In the genomic region with DNA sequence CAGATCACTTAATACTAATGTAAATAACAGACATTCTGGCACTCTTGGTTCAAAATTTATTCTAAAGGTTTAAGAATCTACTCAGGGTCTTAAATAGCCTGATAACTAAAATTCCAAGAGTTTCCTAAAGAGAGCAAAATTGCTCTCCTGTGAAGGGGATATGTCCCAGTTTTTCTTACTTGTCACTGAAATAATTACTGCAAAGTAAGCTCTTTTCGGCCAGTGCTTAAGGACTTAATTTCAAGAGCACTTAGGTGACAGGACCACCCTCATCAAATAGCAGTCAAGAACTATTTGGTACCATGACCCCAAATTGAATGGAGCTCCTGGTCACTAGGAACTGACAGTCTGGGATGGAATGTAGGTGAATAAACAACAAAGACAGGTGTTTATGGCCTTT, we compare ENCODE assay signal across 16 cellular contexts. TPM values are rescaled to one million over a fixed set of nuclear protein-coding genes. Genes with fewer than 3 reads are reported as not detected.
DNase-seq lines count a peak whose midpoint lies in the region; ATAC-seq and TF ChIP-seq lines count a peak whose summit lies in the region.
"Had no signal": no experiment of that assay in that cellular context is flagged by ENCODE, and none has a peak within 500 bp of the region (broad histone marks: within the 10 kb centered on the region; RNA-seq: fewer than 3 reads in every experiment).

No MANE protein-coding gene starts in this region.

- H3K36me3 ChIP-seq in parathyroid adenoma (ENCODE audit: control insufficient read depth, insufficient read depth, low read length), result no peaks in the 10 kb centered on the region

- no peaks in the 10 kb centered on the region for H3K79me2 ChIP-seq in parathyroid adenoma

- peaks cover 9% of the 10 kb centered on the region for H3K4me1 ChIP-seq in parathyroid adenoma

- H3K9ac ChIP-seq in parathyroid adenoma, result no peak overlapping the region

- no peaks in the 10 kb centered on the region for H3K9me3 Mint-ChIP-seq in activated CD8-positive, alpha-beta memory T cell treated with anti-CD3 and anti-CD28 coated beads, Interleukin-2, amount 10 ng/mL, durations not matched to agents 7 days and 5 days (ENCODE audit: low read depth)
- no peaks in the 10 kb centered on the region for H3K9me3 Mint-ChIP-seq in IgD-negative memory B cell
- peaks cover 2% of the 10 kb centered on the region for H3K9me3 Mint-ChIP-seq in glutamatergic neuron (ENCODE audit: unreplicated experiment)

- H3K27ac Mint-ChIP-seq in activated CD8-positive, alpha-beta memory T cell treated with anti-CD3 and anti-CD28 coated beads, Interleukin-2, amount 10 ng/mL, durations not matched to agents 7 days and 5 days, result no peak overlapping the region
- H3K27ac Mint-ChIP-seq in IgD-negative memory B cell, result peak overlapping the region in 1 of 3 donors; percentile 93
- peak overlapping the region; percentile 2 for H3K27ac Mint-ChIP-seq in glutamatergic neuron (ENCODE audit: unreplicated experiment)

- peak overlapping the region; percentile 96 for H2AFZ ChIP-seq in parathyroid adenoma

- no peaks in the 10 kb centered on the region for H3K9me3 ChIP-seq in parathyroid adenoma (ENCODE audit: control insufficient read depth, low read length)

- no peaks in the 10 kb centered on the region for H3K36me3 Mint-ChIP-seq in activated CD8-positive, alpha-beta memory T cell treated with anti-CD3 and anti-CD28 coated beads, Interleukin-2, amount 10 ng/mL, durations not matched to agents 7 days and 5 days
- H3K36me3 Mint-ChIP-seq in IgD-negative memory B cell, result no peaks in the 10 kb centered on the region
- no peaks in the 10 kb centered on the region for H3K36me3 Mint-ChIP-seq in glutamatergic neuron (ENCODE audit: unreplicated experiment)

- no peak overlapping the region for H3K4me2 ChIP-seq in parathyroid adenoma (ENCODE audit: low read length)

- CTCF ChIA-PET in activated CD8-positive, alpha-beta memory T cell treated with anti-CD3 and anti-CD28 coated beads, Interleukin-2, amount 10 ng/mL, durations not matched to agents 7 days and 5 days (lab: Charles Lee), result no interaction called here

- H3K27me3 Mint-ChIP-seq in activated CD8-positive, alpha-beta memory T cell treated with anti-CD3 and anti-CD28 coated beads, Interleukin-2, amount 10 ng/mL, durations not matched to agents 7 days and 5 days, result peaks cover 13% of the 10 kb centered on the region
- peaks cover 5% of the 10 kb centered on the region for H3K27me3 Mint-ChIP-seq in IgD-negative memory B cell
- peaks cover 3% of the 10 kb centered on the region for H3K27me3 Mint-ChIP-seq in glutamatergic neuron (ENCODE audit: unreplicated experiment)

- H3K4me3 Mint-ChIP-seq in activated CD8-positive, alpha-beta memory T cell treated with anti-CD3 and anti-CD28 coated beads, Interleukin-2, amount 10 ng/mL, durations not matched to agents 7 days and 5 days, result peak overlapping the region; percentile 0
- H3K4me3 Mint-ChIP-seq in IgD-negative memory B cell (peak overlapping the region in 3 of 4 donors; percentile 30 to 97 (median 88)), glutamatergic neuron (ENCODE audit: unreplicated experiment) (no peak overlapping the region)

- peaks cover 28% of the 10 kb centered on the region for H3K4me1 Mint-ChIP-seq in activated CD8-positive, alpha-beta memory T cell treated with anti-CD3 and anti-CD28 coated beads, Interleukin-2, amount 10 ng/mL, durations not matched to agents 7 days and 5 days
- H3K4me1 Mint-ChIP-seq in IgD-negative memory B cell, result peaks cover 20 to 35% (median 25%) of the 10 kb centered on the region in 3 donors
- peaks cover 2% of the 10 kb centered on the region for H3K4me1 Mint-ChIP-seq in glutamatergic neuron (ENCODE audit: low read depth, unreplicated experiment)

- no peak for DNase-seq in activated CD8-positive, alpha-beta memory T cell treated with anti-CD3 and anti-CD28 coated beads, Interleukin-2, amount 10 ng/mL, durations not matched to agents 7 days and 5 days
- DNase-seq in activated CD8-positive, alpha-beta memory T cell treated with anti-CD3 and anti-CD28 coated beads for 24 hours, result no peak
- DNase-seq in glutamatergic neuron, result no peak
- no peak for DNase-seq in C1 segment of cervical spinal cord (lab: John Stamatoyannopoulos, UW)
- DNase-seq in mesenteric fat pad (ENCODE audit: low spot score), result no peak
- no peak for DNase-seq in T1000 (lab: John Stamatoyannopoulos, UW)
- DNase-seq: GF-D8, MM.1S, NCI-H1105, NCI-H187, NCI-H446, NCI-H748 treated with DMSO at 0.1 percent for 48 hours, Right ventricle myocardium superior had no signal

- no peak overlapping the region for H3K4me3 ChIP-seq in parathyroid adenoma (ENCODE audit: low read depth, low read length)

- TF ChIP-seq CTCF in glutamatergic neuron (IDR thresholded peaks at IDR 0.05; ENCODE audit: partially characterized antibody, unreplicated experiment) (no peak), parathyroid adenoma (IDR thresholded peaks at IDR 0.05) (no peak)

- H3K27ac ChIP-seq in parathyroid adenoma, result no peak overlapping the region

- no peak for ATAC-seq in activated CD8-positive, alpha-beta memory T cell treated with anti-CD3 and anti-CD28 coated beads, Interleukin-2, amount 10 ng/mL, durations not matched to agents 7 days and 5 days
- ATAC-seq: Panc1 had no signal

- H3K27me3 ChIP-seq in parathyroid adenoma (ENCODE audit: control insufficient read depth, insufficient read depth, low read length), result no peaks in the 10 kb centered on the region

RNA-seq across cellular contexts. Expression of a gene that starts 1.8 kb away (rescaled TPM):
- 10 to 100 TPM; 11.5 to 13.1 TPM for total RNA-seq in activated CD8-positive, alpha-beta memory T cell treated with anti-CD3 and anti-CD28 coated beads, Interleukin-2, amount 10 ng/mL, durations not matched to agents 7 days and 5 days
- polyA plus RNA-seq in IgD-negative memory B cell, result 23.2 TPM
- total RNA-seq in glutamatergic neuron (ENCODE audit: unreplicated experiment) (9.6 TPM), mesenteric fat pad (35.5 TPM)
